Comparison of ENCODE assay signal across 1 cellular context in the genomic region with DNA sequence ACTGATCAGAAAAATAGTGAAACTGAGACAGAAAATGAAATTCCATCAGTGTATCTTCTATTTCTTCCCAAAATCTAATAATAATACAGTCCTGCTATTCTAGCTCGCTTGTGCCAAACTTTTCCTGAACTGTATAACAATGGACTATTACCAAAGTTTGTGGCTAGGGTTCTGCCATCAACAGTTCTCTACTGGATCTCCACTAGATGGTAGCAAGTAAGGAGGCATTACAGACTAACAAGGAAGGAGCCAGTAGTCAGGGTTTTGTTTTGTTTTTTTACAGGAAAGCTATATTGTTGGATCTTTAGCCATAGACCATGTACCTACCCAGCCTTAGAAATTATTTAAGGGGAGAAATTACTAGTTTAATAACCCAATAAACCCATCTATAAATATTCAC.
TF ChIP-seq lines count a peak whose summit lies in the region.

No MANE protein-coding gene starts in this region.

TF ChIP-seq in endothelial cell of umbilical vein, 7 proteins besides CTCF, POLR2A, EP300 and RAD21:
- no peak for TF ChIP-seq JUN (IDR thresholded peaks at IDR 0.05; ENCODE audit: borderline replicate concordance, insufficient read depth, insufficient read length, low read depth)
